In the genomic region with DNA sequence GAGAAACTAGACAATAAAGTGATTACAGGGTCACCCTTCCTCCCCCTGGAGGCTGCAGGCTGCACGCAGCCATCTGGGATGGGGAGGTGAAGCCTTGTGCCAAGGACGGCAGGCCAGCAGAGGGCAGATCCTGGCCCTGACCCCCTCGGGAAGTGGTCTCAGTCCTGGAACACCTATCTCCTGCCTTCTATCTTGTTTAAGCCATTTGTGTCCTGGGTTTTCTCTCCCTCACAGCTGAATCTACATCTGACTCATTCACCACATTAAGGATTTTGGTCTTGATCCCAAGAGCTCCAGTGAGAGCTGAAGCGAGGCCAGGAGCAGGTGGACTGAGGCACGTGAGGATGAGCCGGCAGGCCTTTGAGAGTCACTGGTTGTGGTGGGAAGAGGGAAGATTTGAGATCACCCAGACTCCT, we compare ENCODE assay signal across 9 cellular contexts. TPM values are rescaled to one million over a fixed set of nuclear protein-coding genes. Genes with fewer than 3 reads are reported as not detected.
DNase-seq lines count a peak whose midpoint lies in the region; ATAC-seq and TF ChIP-seq lines count a peak whose summit lies in the region.
"Had no signal": no experiment of that assay in that cellular context is flagged by ENCODE, and none has a peak within 500 bp of the region (broad histone marks: within the 10 kb centered on the region; RNA-seq: fewer than 3 reads in every experiment).

No MANE protein-coding gene starts in this region.

- H3K27ac ChIP-seq in A673 (ENCODE audit: low read depth, low read length, poor library complexity, severe bottlenecking) = no peak overlapping the region
- no peak overlapping the region for H3K27ac ChIP-seq in HEK293 (ENCODE audit: extremely low read depth, low read depth, low read length)
- H3K27ac ChIP-seq: transverse colon had no signal

- POLR2A ChIA-PET in A673 (lab: Charles Lee; ENCODE audit: low non-redundant PET) = no interaction called here
- POLR2A ChIA-PET in HEK293 (lab: Yijun Ruan, JAX) = interaction anchor here (0.7 kb wide), 1 partner anchor 239 kb away, joined by 8 read pairs; no protein-coding TSS in a partner anchor

- H3K9me3 ChIP-seq in A673 (ENCODE audit: low read depth, low read length, poor library complexity, severe bottlenecking) (no peaks in the 10 kb centered on the region), HEK293 (ENCODE audit: control insufficient read depth, insufficient read depth, low read depth, low read length) (no peaks in the 10 kb centered on the region)
- H3K9me3 ChIP-seq: transverse colon had no signal

- ATAC-seq in HG03139 (IDR thresholded peaks at IDR 0.05; ENCODE audit: unreplicated experiment) = no peak
- no peak for ATAC-seq in HG02852 (IDR thresholded peaks at IDR 0.05; ENCODE audit: unreplicated experiment)

- BruUV-seq in A673 (replicated peaks; lab: Mats Ljungman, UMichigan) = no TSS peak

- H3K27me3 ChIP-seq in A673 (replicated peaks; ENCODE audit: insufficient read depth, low read depth, low read length, poor library complexity) = no peaks in the 10 kb centered on the region
- H3K27me3 ChIP-seq: transverse colon had no signal

- DNase-seq in A673 (ENCODE audit: low spot score) (no peak), UCSD-AML1 (lab: John Stamatoyannopoulos, UW; ENCODE audit: unreplicated experiment) (peak; percentile 16), iPS-NIHi7 (ENCODE audit: extremely low spot score) (peak; percentile 86), NCI-H510A (lab: John Stamatoyannopoulos, UW) (no peak), COLO829 (ENCODE audit: low spot score) (no peak)
- DNase-seq: transverse colon had no signal

- H3K36me3 ChIP-seq in A673 (ENCODE audit: insufficient read depth, low read length, poor library complexity, severe bottlenecking) (no peaks in the 10 kb centered on the region), HEK293 (ENCODE audit: control insufficient read depth in 2 of 2, insufficient read depth in 1 of 2, low read length in 2 of 2) (no peaks in the 10 kb centered on the region)
- H3K36me3 ChIP-seq: transverse colon had no signal

- CTCF ChIA-PET in A673 (lab: Charles Lee) (interaction anchor here (0.6 kb wide), 1 partner anchor 194 kb away, joined by 3 read pairs; no protein-coding TSS in a partner anchor), HEK293 (lab: Yijun Ruan, JAX) (interaction anchor here (0.7 to 1.2 kb wide), 5 partner anchors 12 to 512 kb away, joined by 3 to 4 read pairs (median 3); no protein-coding TSS in a partner anchor)

- H3K4me3 ChIP-seq in A673 (ENCODE audit: low read depth, low read length, poor library complexity, severe bottlenecking) (no peak overlapping the region), HEK293 (ENCODE audit: low read depth, low read length) (no peak overlapping the region)
- H3K4me3 ChIP-seq: transverse colon had no signal

- H3K4me1 ChIP-seq in A673 (ENCODE audit: insufficient read depth, low read length, poor library complexity, severe bottlenecking) (no peaks in the 10 kb centered on the region), HEK293 (ENCODE audit: control insufficient read depth, insufficient read depth, low read length) (no peaks in the 10 kb centered on the region)

- intact Hi-C loops in A673 (cut with micrococcal nuclease; ENCODE audit: unreplicated experiment) = no loop called here

- TF ChIP-seq CTCF in A673 (conservative IDR thresholded peaks at IDR 0.05; ENCODE audit: low read depth, low read length) (0 out of 2 replicates have a peak, but pooled peaks have one; percentile 14), HEK293 (tag by site-specific recombination; IDR thresholded peaks at IDR 0.05) (peak; percentile 82)

TF ChIP-seq in HEK293, 187 proteins besides CTCF, POLR2A, EP300 and RAD21:
- TF ChIP-seq YY1 (tag by site-specific recombination; IDR thresholded peaks at IDR 0.05) (no peak), SALL2 (tag by site-specific recombination; IDR thresholded peaks at IDR 0.05; ENCODE audit: borderline replicate concordance) (no peak), ZNF473 (tag by site-specific recombination; IDR thresholded peaks at IDR 0.05) (no peak), ZIC2 (tag by site-specific recombination; IDR thresholded peaks at IDR 0.05) (no peak), ZNF792 (tag by site-specific recombination; IDR thresholded peaks at IDR 0.05) (no peak), ZBTB17 (tag by site-specific recombination; IDR thresholded peaks at IDR 0.05) (0 out of 2 replicates have a peak, but pooled peaks have one; percentile 20), ZNF248 (tag by site-specific recombination; IDR thresholded peaks at IDR 0.05) (no peak), TRIM28 (IDR thresholded peaks at IDR 0.05; ENCODE audit: borderline replicate concordance, low read length) (no peak), ZNF777 (tag by site-specific recombination; IDR thresholded peaks at IDR 0.05; ENCODE audit: borderline replicate concordance) (no peak), ZNF621 (tag by site-specific recombination; IDR thresholded peaks at IDR 0.05) (no peak), ZNF274 (IDR thresholded peaks at IDR 0.05; ENCODE audit: low read length) (no peak), ZNF274 (tag by site-specific recombination; IDR thresholded peaks at IDR 0.05; ENCODE audit: borderline replicate concordance) (no peak), ZNF155 (tag by site-specific recombination; IDR thresholded peaks at IDR 0.05) (no peak), ZNF184 (tag by site-specific recombination; IDR thresholded peaks at IDR 0.05) (no peak), KLF10 (tag by site-specific recombination; IDR thresholded peaks at IDR 0.05) (no peak), ZNF19 (tag by site-specific recombination; IDR thresholded peaks at IDR 0.05; ENCODE audit: low read depth) (no peak), ZNF341 (tag by site-specific recombination; IDR thresholded peaks at IDR 0.05; ENCODE audit: low read depth) (peak; percentile 61), GFI1B (tag by site-specific recombination; IDR thresholded peaks at IDR 0.05) (no peak)
- TF ChIP-seq, protein P1, sequence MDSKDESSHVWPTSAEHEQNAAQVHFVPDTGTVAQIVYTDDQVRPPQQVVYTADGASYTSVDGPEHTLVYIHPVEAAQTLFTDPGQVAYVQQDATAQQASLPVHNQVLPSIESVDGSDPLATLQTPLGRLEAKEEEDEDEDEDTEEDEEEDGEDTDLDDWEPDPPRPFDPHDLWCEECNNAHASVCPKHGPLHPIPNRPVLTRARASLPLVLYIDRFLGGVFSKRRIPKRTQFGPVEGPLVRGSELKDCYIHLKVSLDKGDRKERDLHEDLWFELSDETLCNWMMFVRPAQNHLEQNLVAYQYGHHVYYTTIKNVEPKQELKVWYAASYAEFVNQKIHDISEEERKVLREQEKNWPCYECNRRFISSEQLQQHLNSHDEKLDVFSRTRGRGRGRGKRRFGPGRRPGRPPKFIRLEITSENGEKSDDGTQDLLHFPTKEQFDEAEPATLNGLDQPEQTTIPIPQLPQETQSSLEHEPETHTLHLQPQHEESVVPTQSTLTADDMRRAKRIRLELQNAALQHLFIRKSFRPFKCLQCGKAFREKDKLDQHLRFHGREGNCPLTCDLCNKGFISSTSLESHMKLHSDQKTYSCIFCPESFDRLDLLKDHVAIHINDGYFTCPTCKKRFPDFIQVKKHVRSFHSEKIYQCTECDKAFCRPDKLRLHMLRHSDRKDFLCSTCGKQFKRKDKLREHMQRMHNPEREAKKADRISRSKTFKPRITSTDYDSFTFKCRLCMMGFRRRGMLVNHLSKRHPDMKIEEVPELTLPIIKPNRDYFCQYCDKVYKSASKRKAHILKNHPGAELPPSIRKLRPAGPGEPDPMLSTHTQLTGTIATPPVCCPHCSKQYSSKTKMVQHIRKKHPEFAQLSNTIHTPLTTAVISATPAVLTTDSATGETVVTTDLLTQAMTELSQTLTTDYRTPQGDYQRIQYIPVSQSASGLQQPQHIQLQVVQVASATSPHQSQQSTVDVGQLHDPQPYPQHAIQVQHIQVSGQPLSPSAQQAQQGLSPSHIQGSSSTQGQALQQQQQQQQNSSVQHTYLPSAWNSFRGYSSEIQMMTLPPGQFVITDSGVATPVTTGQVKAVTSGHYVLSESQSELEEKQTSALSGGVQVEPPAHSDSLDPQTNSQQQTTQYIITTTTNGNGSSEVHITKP (tag by site-specific recombination; IDR thresholded peaks at IDR 0.05) = no peak

RNA-seq across cellular contexts. Expression of a gene that starts 16.4 kb away (rescaled TPM):
- 17.8 and 19.3 TPM in 2 replicates for total RNA-seq in A673 (2021)

Comparison
In these comparisons a context has a peak if more than half of its experiments do, and no peak if none do; other contexts are left out.
1. DNase-seq: peak in UCSD-AML1 (single experiment) and iPS-NIHi7 (single experiment); none in A673 (single experiment), NCI-H510A (single experiment) and COLO829 (single experiment).